1 cellular context compared by ENCODE assay signal in the genomic region with DNA sequence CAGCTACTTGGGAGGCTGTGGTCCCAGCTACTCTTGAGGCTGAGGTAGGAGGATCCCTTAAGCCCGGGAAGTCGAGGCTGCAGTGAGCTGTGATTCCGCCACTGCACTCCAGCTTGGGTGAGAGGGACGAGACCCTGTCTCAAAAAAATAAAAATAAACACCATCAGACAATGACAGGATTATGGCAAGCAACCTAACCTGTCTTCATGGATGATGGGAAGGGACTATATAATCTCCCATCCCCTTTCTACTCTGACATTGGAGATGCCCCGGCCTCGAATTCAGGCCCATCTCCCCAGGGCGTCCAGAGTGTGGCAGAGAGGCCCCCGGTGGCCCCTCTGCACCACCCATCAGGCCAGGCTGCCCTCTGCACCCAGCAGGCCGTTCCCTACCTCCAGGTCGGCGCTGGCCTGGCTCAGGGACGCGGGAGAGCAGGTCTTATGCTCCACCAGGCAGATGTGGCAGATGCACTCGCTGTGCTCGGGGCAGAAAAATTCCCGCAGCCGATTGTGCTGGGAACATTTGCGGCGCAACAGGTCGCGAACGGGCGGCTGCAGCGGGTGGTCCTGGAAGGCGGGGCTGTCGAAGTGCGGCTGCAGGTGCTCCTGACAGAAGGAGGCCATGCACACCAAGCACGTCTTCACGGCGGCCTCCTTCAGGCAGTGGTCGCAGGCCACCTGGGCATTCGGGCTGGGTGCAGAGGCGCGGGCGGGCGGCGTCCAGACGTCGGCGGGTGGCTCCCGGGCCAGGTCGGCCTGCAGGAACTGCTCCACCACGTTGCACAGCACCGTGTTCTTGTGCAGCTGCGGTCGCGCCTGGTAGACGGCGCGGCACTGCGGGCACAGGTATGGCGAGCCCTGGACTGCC.
A peak's percentile ranks its signal among the peaks of the same experiment; 100 is the strongest.
TF ChIP-seq lines count a peak whose summit lies in the region.

No MANE protein-coding gene starts in this region.

TF ChIP-seq in HEK293, 187 proteins besides CTCF, POLR2A, EP300 and RAD21 (continued from another document and continues in another):
- TF ChIP-seq, protein P1, sequence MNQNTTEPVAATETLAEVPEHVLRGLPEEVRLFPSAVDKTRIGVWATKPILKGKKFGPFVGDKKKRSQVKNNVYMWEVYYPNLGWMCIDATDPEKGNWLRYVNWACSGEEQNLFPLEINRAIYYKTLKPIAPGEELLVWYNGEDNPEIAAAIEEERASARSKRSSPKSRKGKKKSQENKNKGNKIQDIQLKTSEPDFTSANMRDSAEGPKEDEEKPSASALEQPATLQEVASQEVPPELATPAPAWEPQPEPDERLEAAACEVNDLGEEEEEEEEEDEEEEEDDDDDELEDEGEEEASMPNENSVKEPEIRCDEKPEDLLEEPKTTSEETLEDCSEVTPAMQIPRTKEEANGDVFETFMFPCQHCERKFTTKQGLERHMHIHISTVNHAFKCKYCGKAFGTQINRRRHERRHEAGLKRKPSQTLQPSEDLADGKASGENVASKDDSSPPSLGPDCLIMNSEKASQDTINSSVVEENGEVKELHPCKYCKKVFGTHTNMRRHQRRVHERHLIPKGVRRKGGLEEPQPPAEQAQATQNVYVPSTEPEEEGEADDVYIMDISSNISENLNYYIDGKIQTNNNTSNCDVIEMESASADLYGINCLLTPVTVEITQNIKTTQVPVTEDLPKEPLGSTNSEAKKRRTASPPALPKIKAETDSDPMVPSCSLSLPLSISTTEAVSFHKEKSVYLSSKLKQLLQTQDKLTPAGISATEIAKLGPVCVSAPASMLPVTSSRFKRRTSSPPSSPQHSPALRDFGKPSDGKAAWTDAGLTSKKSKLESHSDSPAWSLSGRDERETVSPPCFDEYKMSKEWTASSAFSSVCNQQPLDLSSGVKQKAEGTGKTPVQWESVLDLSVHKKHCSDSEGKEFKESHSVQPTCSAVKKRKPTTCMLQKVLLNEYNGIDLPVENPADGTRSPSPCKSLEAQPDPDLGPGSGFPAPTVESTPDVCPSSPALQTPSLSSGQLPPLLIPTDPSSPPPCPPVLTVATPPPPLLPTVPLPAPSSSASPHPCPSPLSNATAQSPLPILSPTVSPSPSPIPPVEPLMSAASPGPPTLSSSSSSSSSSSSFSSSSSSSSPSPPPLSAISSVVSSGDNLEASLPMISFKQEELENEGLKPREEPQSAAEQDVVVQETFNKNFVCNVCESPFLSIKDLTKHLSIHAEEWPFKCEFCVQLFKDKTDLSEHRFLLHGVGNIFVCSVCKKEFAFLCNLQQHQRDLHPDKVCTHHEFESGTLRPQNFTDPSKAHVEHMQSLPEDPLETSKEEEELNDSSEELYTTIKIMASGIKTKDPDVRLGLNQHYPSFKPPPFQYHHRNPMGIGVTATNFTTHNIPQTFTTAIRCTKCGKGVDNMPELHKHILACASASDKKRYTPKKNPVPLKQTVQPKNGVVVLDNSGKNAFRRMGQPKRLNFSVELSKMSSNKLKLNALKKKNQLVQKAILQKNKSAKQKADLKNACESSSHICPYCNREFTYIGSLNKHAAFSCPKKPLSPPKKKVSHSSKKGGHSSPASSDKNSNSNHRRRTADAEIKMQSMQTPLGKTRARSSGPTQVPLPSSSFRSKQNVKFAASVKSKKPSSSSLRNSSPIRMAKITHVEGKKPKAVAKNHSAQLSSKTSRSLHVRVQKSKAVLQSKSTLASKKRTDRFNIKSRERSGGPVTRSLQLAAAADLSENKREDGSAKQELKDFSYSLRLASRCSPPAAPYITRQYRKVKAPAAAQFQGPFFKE (tag by site-specific recombination; IDR thresholded peaks at IDR 0.05; ENCODE audit: borderline replicate concordance) = no peak
- no peak for TF ChIP-seq ZNF529 (tag by site-specific recombination; IDR thresholded peaks at IDR 0.05; ENCODE audit: insufficient replicate concordance)
- no peak for TF ChIP-seq ZNF239 (tag by site-specific recombination; IDR thresholded peaks at IDR 0.05)
- TF ChIP-seq ZNF707 (tag by site-specific recombination; IDR thresholded peaks at IDR 0.05) = no peak
- TF ChIP-seq ZSCAN16 (tag by site-specific recombination; IDR thresholded peaks at IDR 0.05) = no peak
- no peak for TF ChIP-seq ZNF837 (tag by site-specific recombination; IDR thresholded peaks at IDR 0.05)
- TF ChIP-seq ZNF747 (tag by site-specific recombination; IDR thresholded peaks at IDR 0.05) = no peak
- TF ChIP-seq ZNF423 (tag by site-specific recombination; IDR thresholded peaks at IDR 0.05) = 0 out of 2 replicates have a peak, but pooled peaks have one; percentile 15
- 0 out of 2 replicates have a peak, but pooled peaks have one; percentile 34 for TF ChIP-seq REPIN1 (tag by site-specific recombination; IDR thresholded peaks at IDR 0.05; ENCODE audit: low read depth)
- no peak for TF ChIP-seq ZNF292 (tag by site-specific recombination; IDR thresholded peaks at IDR 0.05; ENCODE audit: borderline replicate concordance, low read depth)
- TF ChIP-seq, protein P2, sequence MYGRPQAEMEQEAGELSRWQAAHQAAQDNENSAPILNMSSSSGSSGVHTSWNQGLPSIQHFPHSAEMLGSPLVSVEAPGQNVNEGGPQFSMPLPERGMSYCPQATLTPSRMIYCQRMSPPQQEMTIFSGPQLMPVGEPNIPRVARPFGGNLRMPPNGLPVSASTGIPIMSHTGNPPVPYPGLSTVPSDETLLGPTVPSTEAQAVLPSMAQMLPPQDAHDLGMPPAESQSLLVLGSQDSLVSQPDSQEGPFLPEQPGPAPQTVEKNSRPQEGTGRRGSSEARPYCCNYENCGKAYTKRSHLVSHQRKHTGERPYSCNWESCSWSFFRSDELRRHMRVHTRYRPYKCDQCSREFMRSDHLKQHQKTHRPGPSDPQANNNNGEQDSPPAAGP (tag by site-specific recombination; IDR thresholded peaks at IDR 0.05) = no peak
- TF ChIP-seq ZNF302 (tag by site-specific recombination; IDR thresholded peaks at IDR 0.05; ENCODE audit: low read depth) = no peak
- peak; percentile 54; the same call in 1 of the 2 replicates for TF ChIP-seq YY2 (tag by site-specific recombination; IDR thresholded peaks at IDR 0.05)
- no peak for TF ChIP-seq ZNF214 (tag by site-specific recombination; IDR thresholded peaks at IDR 0.05; ENCODE audit: borderline replicate concordance)
- TF ChIP-seq KLF7 (tag by site-specific recombination; IDR thresholded peaks at IDR 0.05; ENCODE audit: borderline replicate concordance) = no peak
- TF ChIP-seq ZNF561 (tag by site-specific recombination; IDR thresholded peaks at IDR 0.05; ENCODE audit: borderline replicate concordance) = no peak
- TF ChIP-seq ZNF600 (tag by site-specific recombination; IDR thresholded peaks at IDR 0.05) = no peak
- no peak for TF ChIP-seq ZNF211 (tag by site-specific recombination; IDR thresholded peaks at IDR 0.05; ENCODE audit: low read depth)
- TF ChIP-seq GLI4 (tag by site-specific recombination; IDR thresholded peaks at IDR 0.05) = 0 out of 2 replicates have a peak, but pooled peaks have one; percentile 16
- TF ChIP-seq ZNF585B (tag by site-specific recombination; IDR thresholded peaks at IDR 0.05) = peak; percentile 24; the same call in 1 of the 2 replicates
- no peak for TF ChIP-seq GFI1B (tag by site-specific recombination; IDR thresholded peaks at IDR 0.05)
- TF ChIP-seq MEIS1 (CRISPR knock-in tag; IDR thresholded peaks at IDR 0.05; ENCODE audit: borderline replicate concordance) = no peak
- TF ChIP-seq ZNF791 (tag by site-specific recombination; IDR thresholded peaks at IDR 0.05) = no peak
- TF ChIP-seq ZNF37A (tag by site-specific recombination; IDR thresholded peaks at IDR 0.05) = no peak
- no peak for TF ChIP-seq ZNF510 (tag by site-specific recombination; IDR thresholded peaks at IDR 0.05; ENCODE audit: insufficient replicate concordance)
- no peak for TF ChIP-seq ZNF433 (tag by site-specific recombination; IDR thresholded peaks at IDR 0.05; ENCODE audit: low read depth)
- TF ChIP-seq ZIC2 (tag by site-specific recombination; IDR thresholded peaks at IDR 0.05) = peak; percentile 43
- no peak for TF ChIP-seq ZNF549 (tag by site-specific recombination; IDR thresholded peaks at IDR 0.05)
- TF ChIP-seq YY1 (tag by site-specific recombination; IDR thresholded peaks at IDR 0.05) = no peak; the same call in 1 of the 2 replicates
- no peak for TF ChIP-seq OVOL3 (tag by site-specific recombination; IDR thresholded peaks at IDR 0.05)
- TF ChIP-seq, protein P3, sequence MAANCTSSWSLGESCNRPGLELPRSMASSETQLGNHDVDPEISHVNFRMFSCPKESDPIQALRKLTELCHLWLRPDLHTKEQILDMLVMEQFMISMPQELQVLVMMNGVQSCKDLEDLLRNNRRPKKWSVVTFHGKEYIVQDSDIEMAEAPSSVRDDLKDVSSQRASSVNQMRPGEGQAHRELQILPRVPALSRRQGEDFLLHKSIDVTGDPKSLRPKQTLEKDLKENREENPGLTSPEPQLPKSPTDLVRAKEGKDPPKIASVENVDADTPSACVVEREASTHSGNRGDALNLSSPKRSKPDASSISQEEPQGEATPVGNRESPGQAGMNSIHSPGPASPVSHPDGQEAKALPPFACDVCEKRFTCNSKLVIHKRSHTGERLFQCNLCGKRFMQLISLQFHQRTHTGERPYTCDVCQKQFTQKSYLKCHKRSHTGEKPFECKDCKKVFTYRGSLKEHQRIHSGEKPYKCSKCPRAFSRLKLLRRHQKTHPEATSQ (tag by site-specific recombination; IDR thresholded peaks at IDR 0.05) = no peak
- TF ChIP-seq HOXC10 (CRISPR knock-in tag; IDR thresholded peaks at IDR 0.05) = 0 out of 2 replicates have a peak, but pooled peaks have one; percentile 11
- TF ChIP-seq, protein P4, sequence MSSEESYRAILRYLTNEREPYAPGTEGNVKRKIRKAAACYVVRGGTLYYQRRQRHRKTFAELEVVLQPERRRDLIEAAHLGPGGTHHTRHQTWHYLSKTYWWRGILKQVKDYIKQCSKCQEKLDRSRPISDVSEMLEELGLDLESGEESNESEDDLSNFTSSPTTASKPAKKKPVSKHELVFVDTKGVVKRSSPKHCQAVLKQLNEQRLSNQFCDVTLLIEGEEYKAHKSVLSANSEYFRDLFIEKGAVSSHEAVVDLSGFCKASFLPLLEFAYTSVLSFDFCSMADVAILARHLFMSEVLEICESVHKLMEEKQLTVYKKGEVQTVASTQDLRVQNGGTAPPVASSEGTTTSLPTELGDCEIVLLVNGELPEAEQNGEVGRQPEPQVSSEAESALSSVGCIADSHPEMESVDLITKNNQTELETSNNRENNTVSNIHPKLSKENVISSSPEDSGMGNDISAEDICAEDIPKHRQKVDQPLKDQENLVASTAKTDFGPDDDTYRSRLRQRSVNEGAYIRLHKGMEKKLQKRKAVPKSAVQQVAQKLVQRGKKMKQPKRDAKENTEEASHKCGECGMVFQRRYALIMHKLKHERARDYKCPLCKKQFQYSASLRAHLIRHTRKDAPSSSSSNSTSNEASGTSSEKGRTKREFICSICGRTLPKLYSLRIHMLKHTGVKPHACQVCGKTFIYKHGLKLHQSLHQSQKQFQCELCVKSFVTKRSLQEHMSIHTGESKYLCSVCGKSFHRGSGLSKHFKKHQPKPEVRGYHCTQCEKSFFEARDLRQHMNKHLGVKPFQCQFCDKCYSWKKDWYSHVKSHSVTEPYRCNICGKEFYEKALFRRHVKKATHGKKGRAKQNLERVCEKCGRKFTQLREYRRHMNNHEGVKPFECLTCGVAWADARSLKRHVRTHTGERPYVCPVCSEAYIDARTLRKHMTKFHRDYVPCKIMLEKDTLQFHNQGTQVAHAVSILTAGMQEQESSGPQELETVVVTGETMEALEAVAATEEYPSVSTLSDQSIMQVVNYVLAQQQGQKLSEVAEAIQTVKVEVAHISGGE (tag by site-specific recombination; conservative IDR thresholded peaks at IDR 0.05; ENCODE audit: low read depth) = no peak
- TF ChIP-seq SCRT1 (tag by site-specific recombination; IDR thresholded peaks at IDR 0.05; ENCODE audit: borderline replicate concordance) = peak; percentile 97
- TF ChIP-seq ZNF76 (tag by site-specific recombination; IDR thresholded peaks at IDR 0.05; ENCODE audit: borderline replicate concordance, low read depth) = peak; percentile 51; the same call in 1 of the 2 replicates
- TF ChIP-seq ZNF416 (tag by site-specific recombination; IDR thresholded peaks at IDR 0.05) = no peak
- TF ChIP-seq ZNF112 (tag by site-specific recombination; IDR thresholded peaks at IDR 0.05) = no peak
- TF ChIP-seq, protein P5, sequence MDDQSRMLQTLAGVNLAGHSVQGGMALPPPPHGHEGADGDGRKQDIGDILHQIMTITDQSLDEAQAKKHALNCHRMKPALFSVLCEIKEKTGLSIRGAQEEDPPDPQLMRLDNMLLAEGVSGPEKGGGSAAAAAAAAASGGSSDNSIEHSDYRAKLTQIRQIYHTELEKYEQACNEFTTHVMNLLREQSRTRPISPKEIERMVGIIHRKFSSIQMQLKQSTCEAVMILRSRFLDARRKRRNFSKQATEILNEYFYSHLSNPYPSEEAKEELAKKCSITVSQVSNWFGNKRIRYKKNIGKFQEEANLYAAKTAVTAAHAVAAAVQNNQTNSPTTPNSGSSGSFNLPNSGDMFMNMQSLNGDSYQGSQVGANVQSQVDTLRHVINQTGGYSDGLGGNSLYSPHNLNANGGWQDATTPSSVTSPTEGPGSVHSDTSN (CRISPR knock-in tag; IDR thresholded peaks at IDR 0.05) = no peak
- TF ChIP-seq ZNF843 (tag by site-specific recombination; IDR thresholded peaks at IDR 0.05) = no peak
- TF ChIP-seq SP2 (tag by site-specific recombination; IDR thresholded peaks at IDR 0.05) = no peak
- TF ChIP-seq ZNF426 (tag by site-specific recombination; IDR thresholded peaks at IDR 0.05) = no peak
- TF ChIP-seq ZNF391 (tag by site-specific recombination; IDR thresholded peaks at IDR 0.05; ENCODE audit: borderline replicate concordance, low read depth) = no peak
- TF ChIP-seq, protein P6, sequence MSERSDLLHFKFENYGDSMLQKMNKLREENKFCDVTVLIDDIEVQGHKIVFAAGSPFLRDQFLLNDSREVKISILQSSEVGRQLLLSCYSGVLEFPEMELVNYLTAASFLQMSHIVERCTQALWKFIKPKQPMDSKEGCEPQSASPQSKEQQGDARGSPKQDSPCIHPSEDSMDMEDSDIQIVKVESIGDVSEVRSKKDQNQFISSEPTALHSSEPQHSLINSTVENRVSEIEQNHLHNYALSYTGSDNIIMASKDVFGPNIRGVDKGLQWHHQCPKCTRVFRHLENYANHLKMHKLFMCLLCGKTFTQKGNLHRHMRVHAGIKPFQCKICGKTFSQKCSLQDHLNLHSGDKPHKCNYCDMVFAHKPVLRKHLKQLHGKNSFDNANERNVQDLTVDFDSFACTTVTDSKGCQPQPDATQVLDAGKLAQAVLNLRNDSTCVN (tag by site-specific recombination; optimal IDR thresholded peaks at IDR 0.05) = no peak
- no peak for TF ChIP-seq ZNF202 (tag by site-specific recombination; IDR thresholded peaks at IDR 0.05; ENCODE audit: borderline replicate concordance)
- TF ChIP-seq ZNF248 (tag by site-specific recombination; IDR thresholded peaks at IDR 0.05) = no peak
- TF ChIP-seq KLF9 (tag by site-specific recombination; IDR thresholded peaks at IDR 0.05; ENCODE audit: low read depth) = no peak
- TF ChIP-seq, protein P7, sequence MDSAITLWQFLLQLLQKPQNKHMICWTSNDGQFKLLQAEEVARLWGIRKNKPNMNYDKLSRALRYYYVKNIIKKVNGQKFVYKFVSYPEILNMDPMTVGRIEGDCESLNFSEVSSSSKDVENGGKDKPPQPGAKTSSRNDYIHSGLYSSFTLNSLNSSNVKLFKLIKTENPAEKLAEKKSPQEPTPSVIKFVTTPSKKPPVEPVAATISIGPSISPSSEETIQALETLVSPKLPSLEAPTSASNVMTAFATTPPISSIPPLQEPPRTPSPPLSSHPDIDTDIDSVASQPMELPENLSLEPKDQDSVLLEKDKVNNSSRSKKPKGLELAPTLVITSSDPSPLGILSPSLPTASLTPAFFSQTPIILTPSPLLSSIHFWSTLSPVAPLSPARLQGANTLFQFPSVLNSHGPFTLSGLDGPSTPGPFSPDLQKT (IDR thresholded peaks at IDR 0.05; ENCODE audit: borderline replicate concordance, low read depth, low read length) = no peak
- TF ChIP-seq ZNF404 (tag by site-specific recombination; IDR thresholded peaks at IDR 0.05) = no peak
- TF ChIP-seq KLF1 (tag by site-specific recombination; IDR thresholded peaks at IDR 0.05) = no peak
- TF ChIP-seq ZNF324 (tag by site-specific recombination; IDR thresholded peaks at IDR 0.05) = no peak
- no peak; the same call in 1 of the 2 replicates for TF ChIP-seq ZNF133 (tag by site-specific recombination; IDR thresholded peaks at IDR 0.05)
